In the genomic region with DNA sequence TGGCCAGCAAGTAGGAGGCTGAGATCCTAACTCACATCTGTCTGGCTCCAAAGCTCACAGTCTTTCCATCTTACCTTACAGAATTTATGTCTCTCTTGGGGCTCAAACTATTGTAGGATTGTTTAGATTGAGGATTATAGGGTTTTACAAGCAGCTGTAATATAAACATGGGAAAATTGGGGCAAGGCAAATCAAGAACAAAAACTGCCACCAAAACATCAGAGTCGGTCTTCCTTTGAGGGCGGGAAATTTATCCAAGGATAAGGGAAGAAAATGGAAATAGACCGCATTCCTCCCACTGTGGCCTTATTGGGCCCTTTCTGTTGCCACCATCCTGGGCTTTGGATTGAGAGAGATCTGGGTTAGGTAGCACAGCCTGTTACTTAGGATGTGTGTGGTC, we compare ENCODE assay signal across 13 cellular contexts. TPM values are rescaled to one million over a fixed set of nuclear protein-coding genes. Genes with fewer than 3 reads are reported as not detected.
"Had no signal": no experiment of that assay in that cellular context is flagged by ENCODE, and none has a peak within 500 bp of the region (broad histone marks: within the 10 kb centered on the region; RNA-seq: fewer than 3 reads in every experiment).

No MANE protein-coding gene starts in this region.

- H3K27ac Mint-ChIP-seq: activated naive CD4-positive, alpha-beta T cell treated with anti-CD3 and anti-CD28 coated beads, Interleukin-2, amount 50 U/mL, for 72 hours; activated T-helper 1 cell treated with anti-CD3 and anti-CD28 coated beads, Interleukin-12 subunit alpha, Interleukin-12 subunit beta, Interleukin-2, Interleukin-4 antibody, amounts not matched to agents 30 ng/mL and 10 ng/mL and 1 ng/mL, durations not matched to agents 14 hours and 24 hours and 36 hours; effector memory CD8-positive, alpha-beta T cell; memory B cell; natural killer cell had no signal

- H3K4me3 ChIP-seq: ovary, tibial artery had no signal

- H3K36me3 Mint-ChIP-seq: activated naive CD4-positive, alpha-beta T cell treated with anti-CD3 and anti-CD28 coated beads, Interleukin-2, amount 50 U/mL, for 72 hours; memory B cell; natural killer cell had no signal

- ATAC-seq: activated naive CD4-positive, alpha-beta T cell treated with anti-CD3 and anti-CD28 coated beads, Interleukin-2, amount 50 U/mL, for 72 hours; effector memory CD8-positive, alpha-beta T cell; natural killer cell had no signal

- H3K9me3 ChIP-seq: ovary, tibial artery had no signal

- H3K36me3 ChIP-seq: ovary, tibial artery, WERI-Rb-1 had no signal

- H3K4me3 Mint-ChIP-seq: activated T-helper 1 cell treated with anti-CD3 and anti-CD28 coated beads, Interleukin-12 subunit alpha, Interleukin-12 subunit beta, Interleukin-2, Interleukin-4 antibody, amounts not matched to agents 30 ng/mL and 10 ng/mL and 1 ng/mL, durations not matched to agents 14 hours and 24 hours and 36 hours; effector memory CD8-positive, alpha-beta T cell; memory B cell; natural killer cell had no signal

- H3K9me3 Mint-ChIP-seq: activated naive CD4-positive, alpha-beta T cell treated with anti-CD3 and anti-CD28 coated beads, Interleukin-2, amount 50 U/mL, for 72 hours; activated T-helper 1 cell treated with anti-CD3 and anti-CD28 coated beads, Interleukin-12 subunit alpha, Interleukin-12 subunit beta, Interleukin-2, Interleukin-4 antibody, amounts not matched to agents 30 ng/mL and 10 ng/mL and 1 ng/mL, durations not matched to agents 14 hours and 24 hours and 36 hours; effector memory CD8-positive, alpha-beta T cell; memory B cell; natural killer cell had no signal

- H3K27me3 ChIP-seq: ovary, tibial artery had no signal

- DNase-seq: activated CD4-positive, alpha-beta T cell treated with anti-CD3 and anti-CD28 coated beads, Interleukin-2, amount 50 U/mL, for 4 hours; activated gamma-delta T cell treated with Interleukin-2 at 50 U/mL for 16 hours; effector memory CD8-positive, alpha-beta T cell; glutamatergic neuron; natural killer cell; ovary; stimulated activated CD8-positive, alpha-beta memory T cell treated with anti-CD3 and anti-CD28 coated beads, Interleukin-4, amount 100 ng/mL, for 48 hours; stimulated activated naive CD4-positive, alpha-beta T cell treated with Interleukin-2 at 50 U/mL for 16 hours; tibial artery; WERI-Rb-1 had no signal

- H3K27ac ChIP-seq: ovary, tibial artery, WERI-Rb-1 had no signal

RNA-seq across cellular contexts. Expression of gene RBM20, which starts 22.5 kb away (rescaled TPM):
- total RNA-seq: activated T-helper 1 cell treated with anti-CD3 and anti-CD28 coated beads, Interleukin-12 subunit alpha, Interleukin-12 subunit beta, Interleukin-2, Interleukin-4 antibody, amounts not matched to agents 30 ng/mL and 10 ng/mL and 1 ng/mL, durations not matched to agents 14 hours and 24 hours and 36 hours had no signal
